In the genomic region with DNA sequence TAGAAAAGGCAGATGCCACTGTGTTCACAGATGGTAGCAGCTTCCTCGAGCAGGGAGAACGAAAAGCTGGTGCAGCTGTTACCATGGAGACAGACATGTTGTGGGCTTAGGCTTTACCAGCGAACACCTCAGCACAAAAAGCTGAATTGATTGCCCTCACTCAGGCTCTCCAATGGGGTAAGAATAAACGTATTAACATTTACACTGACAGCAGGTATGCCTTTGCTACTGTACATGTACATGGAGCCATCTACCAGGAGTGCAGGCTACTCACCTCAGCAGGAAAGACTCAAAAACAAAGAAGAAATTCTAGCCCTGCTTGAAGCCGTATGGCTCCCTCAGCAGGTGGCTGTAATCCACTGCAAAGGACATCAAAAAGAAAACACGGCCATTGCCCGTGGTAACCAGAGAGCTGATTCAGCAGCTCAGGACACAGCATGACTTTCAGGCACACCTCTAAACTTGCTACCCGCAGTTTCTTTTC, we compare ENCODE assay signal across 15 cellular contexts.
DNase-seq lines count a peak whose midpoint lies in the region; ATAC-seq and FAIRE-seq lines count a peak whose summit lies in the region.
"Had no signal": no experiment of that assay in that cellular context is flagged by ENCODE, and none has a peak within 500 bp of the region (broad histone marks: within the 10 kb centered on the region; RNA-seq: fewer than 3 reads in every experiment).

No MANE protein-coding gene starts in this region.

- intact Hi-C loops in activated naive CD4-positive, alpha-beta T cell treated with anti-CD3 and anti-CD28 coated beads for 36 hours (cut with micrococcal nuclease) = no loop called here

- no peaks in the 10 kb centered on the region for H3K36me3 Mint-ChIP-seq in activated naive CD4-positive, alpha-beta T cell treated with anti-CD3 and anti-CD28 coated beads for 36 hours (ENCODE audit: low read depth)
- no peaks in the 10 kb centered on the region for H3K36me3 Mint-ChIP-seq in activated naive CD4-positive, alpha-beta T cell treated with anti-CD3 and anti-CD28 coated beads, Interleukin-2, amount 10 ng/mL, durations not matched to agents 7 days and 5 days
- H3K36me3 Mint-ChIP-seq in T-helper 17 cell (ENCODE audit: low read depth) = no peaks in the 10 kb centered on the region
- H3K36me3 Mint-ChIP-seq: IgD-negative memory B cell had no signal

- FAIRE-seq in islet of Langerhans (lab: Jason Lieb, UNC) = peak; percentile 100
- FAIRE-seq: colon had no signal

- ATAC-seq in T-helper 17 cell (peak; percentile 37), GM18907 (IDR thresholded peaks at IDR 0.05; ENCODE audit: unreplicated experiment) (no peak), GM21381 (IDR thresholded peaks at IDR 0.05; ENCODE audit: unreplicated experiment) (no peak)
- no peak for ATAC-seq in stimulated activated naive CD8-positive, alpha-beta T cell treated with anti-CD3 and anti-CD28 coated beads, Interleukin-15, Interleukin-2, amounts not matched to agents 100 U/mL and 50 U/mL, for 24 hours
- ATAC-seq: foreskin keratinocyte had no signal

- peaks cover 5% of the 10 kb centered on the region for H3K9me3 Mint-ChIP-seq in activated naive CD4-positive, alpha-beta T cell treated with anti-CD3 and anti-CD28 coated beads for 36 hours
- H3K9me3 Mint-ChIP-seq in activated naive CD4-positive, alpha-beta T cell treated with anti-CD3 and anti-CD28 coated beads, Interleukin-2, amount 10 ng/mL, durations not matched to agents 7 days and 5 days = peaks cover 34% of the 10 kb centered on the region

- no peaks in the 10 kb centered on the region for H3K9me3 ChIP-seq in T-helper 17 cell (ENCODE audit: control insufficient read depth, low read length, poor library complexity, severe bottlenecking)

- H3K27me3 Mint-ChIP-seq in activated naive CD4-positive, alpha-beta T cell treated with anti-CD3 and anti-CD28 coated beads for 36 hours (ENCODE audit: low read depth) = peaks cover 2% of the 10 kb centered on the region
- H3K27me3 Mint-ChIP-seq in activated naive CD4-positive, alpha-beta T cell treated with anti-CD3 and anti-CD28 coated beads, Interleukin-2, amount 10 ng/mL, durations not matched to agents 7 days and 5 days = no peaks in the 10 kb centered on the region
- H3K27me3 Mint-ChIP-seq in T-helper 17 cell = no peaks in the 10 kb centered on the region

- H3K4me3 Mint-ChIP-seq in activated naive CD4-positive, alpha-beta T cell treated with anti-CD3 and anti-CD28 coated beads for 36 hours = no peak overlapping the region
- H3K4me3 Mint-ChIP-seq in activated naive CD4-positive, alpha-beta T cell treated with anti-CD3 and anti-CD28 coated beads, Interleukin-2, amount 10 ng/mL, durations not matched to agents 7 days and 5 days = no peak overlapping the region
- no peak overlapping the region for H3K4me3 Mint-ChIP-seq in T-helper 17 cell
- H3K4me3 Mint-ChIP-seq: activated naive CD4-positive, alpha-beta T cell treated with anti-CD3 and anti-CD28 coated beads, Interleukin-2, amount 50 U/mL, for 24 hours; IgD-negative memory B cell had no signal

- DNase-seq in activated naive CD4-positive, alpha-beta T cell treated with anti-CD3 and anti-CD28 coated beads for 36 hours = peak; percentile 10
- no peak for DNase-seq in activated naive CD4-positive, alpha-beta T cell treated with anti-CD3 and anti-CD28 coated beads, Interleukin-2, amount 10 ng/mL, durations not matched to agents 7 days and 5 days
- DNase-seq in T-helper 17 cell (no peak), EL (no peak)
- DNase-seq in stimulated activated naive CD8-positive, alpha-beta T cell treated with anti-CD3 and anti-CD28 coated beads, Interleukin-15, Interleukin-2, amounts not matched to agents 100 U/mL and 50 U/mL, for 24 hours = no peak
- DNase-seq: activated CD4-positive, alpha-beta T cell treated with anti-CD3 and anti-CD28 coated beads, Interleukin-2, amount 50 U/mL, for 1 hour; lower lobe of right lung; stimulated activated CD4-positive, alpha-beta T cell treated with anti-CD3 and anti-CD28 coated beads, Interleukin-4, amount 100 ng/mL, for 1 hour had no signal

- no peak overlapping the region for H3K27ac Mint-ChIP-seq in activated naive CD4-positive, alpha-beta T cell treated with anti-CD3 and anti-CD28 coated beads for 36 hours
- H3K27ac Mint-ChIP-seq in activated naive CD4-positive, alpha-beta T cell treated with anti-CD3 and anti-CD28 coated beads, Interleukin-2, amount 10 ng/mL, durations not matched to agents 7 days and 5 days = no peak overlapping the region
- H3K27ac Mint-ChIP-seq in T-helper 17 cell = no peak overlapping the region
- H3K27ac Mint-ChIP-seq: activated naive CD4-positive, alpha-beta T cell treated with anti-CD3 and anti-CD28 coated beads, Interleukin-2, amount 50 U/mL, for 24 hours; IgD-negative memory B cell had no signal

- H3K4me1 Mint-ChIP-seq in activated naive CD4-positive, alpha-beta T cell treated with anti-CD3 and anti-CD28 coated beads for 36 hours (ENCODE audit: low read depth) = no peaks in the 10 kb centered on the region
- no peaks in the 10 kb centered on the region for H3K4me1 Mint-ChIP-seq in activated naive CD4-positive, alpha-beta T cell treated with anti-CD3 and anti-CD28 coated beads, Interleukin-2, amount 10 ng/mL, durations not matched to agents 7 days and 5 days
- H3K4me1 Mint-ChIP-seq in T-helper 17 cell = no peaks in the 10 kb centered on the region

- CTCF ChIA-PET in activated naive CD4-positive, alpha-beta T cell treated with anti-CD3 and anti-CD28 coated beads for 36 hours (lab: Charles Lee) = interaction anchor here (0.5 to 0.9 kb wide), 2 partner anchors 46 to 1164 kb away, joined by 3 read pairs; no protein-coding TSS in a partner anchor
- CTCF ChIA-PET in activated naive CD4-positive, alpha-beta T cell treated with anti-CD3 and anti-CD28 coated beads, Interleukin-2, amount 10 ng/mL, durations not matched to agents 7 days and 5 days (lab: Charles Lee) = no interaction called here
